Comparison of ENCODE assay signal across 1 cellular context in genomic region chr11:35663408-35663702, GRCh38.
TF ChIP-seq lines count a peak whose summit lies in the region.

No MANE protein-coding gene starts in this region.

TF ChIP-seq in K562, 482 proteins besides CTCF, POLR2A, EP300 and RAD21 (continued from another document and continues in another):
- TF ChIP-seq RERE (CRISPR knock-in tag; IDR thresholded peaks at IDR 0.05; ENCODE audit: borderline replicate concordance) (no peak), ZNF609 (CRISPR knock-in tag; IDR thresholded peaks at IDR 0.05; ENCODE audit: borderline replicate concordance) (no peak), ZNF217 (CRISPR knock-in tag; IDR thresholded peaks at IDR 0.05) (no peak), BCL6 (CRISPR knock-in tag; IDR thresholded peaks at IDR 0.05) (no peak), RFX1 (IDR thresholded peaks at IDR 0.05) (no peak), NKRF (IDR thresholded peaks at IDR 0.05; ENCODE audit: borderline replicate concordance) (peak; percentile 49; the same call in 1 of the 2 replicates), DIDO1 (tag; IDR thresholded peaks at IDR 0.05; ENCODE audit: low read depth) (peak; percentile 24; the same call in 1 of the 2 replicates), ZKSCAN8 (CRISPR knock-in tag; IDR thresholded peaks at IDR 0.05) (no peak), PHF21A (IDR thresholded peaks at IDR 0.05; ENCODE audit: borderline replicate concordance, low read depth) (no peak), ZNF830 (CRISPR knock-in tag; IDR thresholded peaks at IDR 0.05) (no peak), KHSRP (IDR thresholded peaks at IDR 0.05) (0 out of 2 replicates have a peak, but pooled peaks have one; percentile 27), SRSF9 (IDR thresholded peaks at IDR 0.05; ENCODE audit: borderline replicate concordance, low read depth, low read length) (no peak), POLR2AphosphoS5 (IDR thresholded peaks at IDR 0.05; ENCODE audit: control insufficient read depth, insufficient read depth, low read depth, low read length) (no peak), MTA2 (IDR thresholded peaks at IDR 0.05; ENCODE audit: low read depth) (no peak), DMBX1 (CRISPR knock-in tag; IDR thresholded peaks at IDR 0.05; ENCODE audit: borderline replicate concordance) (no peak), SNIP1 (IDR thresholded peaks at IDR 0.05; ENCODE audit: low read depth) (no peak), ZNF75A (CRISPR knock-in tag; IDR thresholded peaks at IDR 0.05) (no peak), ARNT (IDR thresholded peaks at IDR 0.05) (peak in 1 of 2 experiments; percentile 88; a peak in 1 of 4 replicates), FOXJ3 (CRISPR knock-in tag; IDR thresholded peaks at IDR 0.05) (no peak), EGR1 (conservative IDR thresholded peaks at IDR 0.05) (no peak), NR2C1 (IDR thresholded peaks at IDR 0.05) (no peak), NR2C1 (tag; IDR thresholded peaks at IDR 0.05) (no peak), SMAD2 (IDR thresholded peaks at IDR 0.05; ENCODE audit: low read depth, low read length) (no peak), ATF3 (IDR thresholded peaks at IDR 0.05) (no peak), ATF3 (CRISPR knock-in tag; conservative IDR thresholded peaks at IDR 0.05) (no peak), ZKSCAN3 (CRISPR knock-in tag; IDR thresholded peaks at IDR 0.05) (no peak), RBM34 (IDR thresholded peaks at IDR 0.05; ENCODE audit: borderline replicate concordance, insufficient read depth, low read length) (no peak), JUND (IDR thresholded peaks at IDR 0.05; ENCODE audit: borderline replicate concordance, low read depth, low read length) (no peak), JUND (tag; IDR thresholded peaks at IDR 0.05; ENCODE audit: borderline replicate concordance, low read depth, low read length) (no peak), ZNF239 (CRISPR knock-in tag; IDR thresholded peaks at IDR 0.05) (no peak), MEF2A (IDR thresholded peaks at IDR 0.05; ENCODE audit: control insufficient read depth, low read depth, low read length) (no peak), ZNF551 (CRISPR knock-in tag; IDR thresholded peaks at IDR 0.05) (no peak), ZZZ3 (IDR thresholded peaks at IDR 0.05) (no peak), TRIM25 (IDR thresholded peaks at IDR 0.05; ENCODE audit: borderline replicate concordance) (peak; percentile 98), GABPA (tag; conservative IDR thresholded peaks at IDR 0.05; ENCODE audit: low read depth) (no peak), HOMEZ (CRISPR knock-in tag; IDR thresholded peaks at IDR 0.05) (no peak), POU5F1 (IDR thresholded peaks at IDR 0.05; ENCODE audit: borderline replicate concordance, low read depth, low read length, partially characterized antibody) (no peak), MXI1 (IDR thresholded peaks at IDR 0.05; ENCODE audit: low read depth, low read length) (no peak), CREM (IDR thresholded peaks at IDR 0.05; ENCODE audit: low read depth) (no peak), BACH1 (tag; IDR thresholded peaks at IDR 0.05) (no peak), IRF2 (CRISPR knock-in tag; IDR thresholded peaks at IDR 0.05) (no peak)
- TF ChIP-seq, protein P1, sequence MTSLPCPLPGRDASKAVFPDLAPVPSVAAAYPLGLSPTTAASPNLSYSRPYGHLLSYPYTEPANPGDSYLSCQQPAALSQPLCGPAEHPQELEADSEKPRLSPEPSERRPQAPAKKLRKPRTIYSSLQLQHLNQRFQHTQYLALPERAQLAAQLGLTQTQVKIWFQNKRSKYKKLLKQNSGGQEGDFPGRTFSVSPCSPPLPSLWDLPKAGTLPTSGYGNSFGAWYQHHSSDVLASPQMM (CRISPR knock-in tag; IDR thresholded peaks at IDR 0.05): no peak
- TF ChIP-seq, protein P2, sequence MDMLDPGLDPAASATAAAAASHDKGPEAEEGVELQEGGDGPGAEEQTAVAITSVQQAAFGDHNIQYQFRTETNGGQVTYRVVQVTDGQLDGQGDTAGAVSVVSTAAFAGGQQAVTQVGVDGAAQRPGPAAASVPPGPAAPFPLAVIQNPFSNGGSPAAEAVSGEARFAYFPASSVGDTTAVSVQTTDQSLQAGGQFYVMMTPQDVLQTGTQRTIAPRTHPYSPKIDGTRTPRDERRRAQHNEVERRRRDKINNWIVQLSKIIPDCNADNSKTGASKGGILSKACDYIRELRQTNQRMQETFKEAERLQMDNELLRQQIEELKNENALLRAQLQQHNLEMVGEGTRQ (CRISPR knock-in tag; IDR thresholded peaks at IDR 0.05): no peak
- TF ChIP-seq, protein P3, sequence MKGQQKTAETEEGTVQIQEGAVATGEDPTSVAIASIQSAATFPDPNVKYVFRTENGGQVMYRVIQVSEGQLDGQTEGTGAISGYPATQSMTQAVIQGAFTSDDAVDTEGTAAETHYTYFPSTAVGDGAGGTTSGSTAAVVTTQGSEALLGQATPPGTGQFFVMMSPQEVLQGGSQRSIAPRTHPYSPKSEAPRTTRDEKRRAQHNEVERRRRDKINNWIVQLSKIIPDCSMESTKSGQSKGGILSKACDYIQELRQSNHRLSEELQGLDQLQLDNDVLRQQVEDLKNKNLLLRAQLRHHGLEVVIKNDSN (CRISPR knock-in tag; IDR thresholded peaks at IDR 0.05): no peak
- TF ChIP-seq, protein P4, sequence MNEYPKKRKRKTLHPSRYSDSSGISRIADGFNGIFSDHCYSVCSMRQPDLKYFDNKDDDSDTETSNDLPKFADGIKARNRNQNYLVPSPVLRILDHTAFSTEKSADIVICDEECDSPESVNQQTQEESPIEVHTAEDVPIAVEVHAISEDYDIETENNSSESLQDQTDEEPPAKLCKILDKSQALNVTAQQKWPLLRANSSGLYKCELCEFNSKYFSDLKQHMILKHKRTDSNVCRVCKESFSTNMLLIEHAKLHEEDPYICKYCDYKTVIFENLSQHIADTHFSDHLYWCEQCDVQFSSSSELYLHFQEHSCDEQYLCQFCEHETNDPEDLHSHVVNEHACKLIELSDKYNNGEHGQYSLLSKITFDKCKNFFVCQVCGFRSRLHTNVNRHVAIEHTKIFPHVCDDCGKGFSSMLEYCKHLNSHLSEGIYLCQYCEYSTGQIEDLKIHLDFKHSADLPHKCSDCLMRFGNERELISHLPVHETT (CRISPR knock-in tag; conservative IDR thresholded peaks at IDR 0.05 in 1 of 2, IDR thresholded peaks at IDR 0.05 in 1 of 2): no peak
